ENCODE assay signal across 21 cellular contexts in the genomic region with DNA sequence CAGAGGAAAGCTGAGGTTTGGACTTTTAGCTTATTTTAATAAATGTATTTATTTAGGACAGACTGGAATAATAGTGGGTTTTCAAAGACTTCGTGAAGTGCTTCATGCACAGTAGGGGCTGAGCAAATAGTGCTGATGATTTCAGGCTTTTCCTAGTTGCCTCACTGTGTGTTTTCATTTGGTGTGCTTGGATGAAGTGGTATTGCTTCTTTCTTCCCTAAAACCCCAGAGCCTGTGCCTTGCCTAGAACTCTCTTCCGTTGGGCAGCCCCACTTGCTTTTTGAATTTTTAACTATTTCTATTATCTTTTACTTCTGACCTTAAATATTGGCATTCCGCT.
"Had no signal": no experiment of that assay in that cellular context is flagged by ENCODE, and none has a peak within 500 bp of the region (broad histone marks: within the 10 kb centered on the region; RNA-seq: fewer than 3 reads in every experiment).

No MANE protein-coding gene starts in this region.

- H3K4me3 Mint-ChIP-seq: activated CD4-positive, alpha-beta T cell treated with anti-CD3 and anti-CD28 coated beads, Interleukin-2, amount 10 ng/mL, durations not matched to agents 7 days and 5 days; activated naive CD8-positive, alpha-beta T cell treated with anti-CD3 and anti-CD28 coated beads, Interleukin-2, amount 10 ng/mL, durations not matched to agents 7 days and 5 days; activated T-helper 1 cell treated with anti-CD3 and anti-CD28 coated beads, Interleukin-12 subunit alpha, Interleukin-12 subunit beta, Interleukin-2, Interleukin-4 antibody, amounts not matched to agents 30 ng/mL and 10 ng/mL and 1 ng/mL, durations not matched to agents 14 hours and 24 hours and 36 hours; endodermal cell; immature natural killer cell; naive thymus-derived CD8-positive, alpha-beta T cell; WTC11 had no signal

- H3K9me3 Mint-ChIP-seq: activated naive CD8-positive, alpha-beta T cell treated with anti-CD3 and anti-CD28 coated beads, Interleukin-2, amount 10 ng/mL, durations not matched to agents 7 days and 5 days; activated T-helper 1 cell treated with anti-CD3 and anti-CD28 coated beads, Interleukin-12 subunit alpha, Interleukin-12 subunit beta, Interleukin-2, Interleukin-4 antibody, amounts not matched to agents 30 ng/mL and 10 ng/mL and 1 ng/mL, durations not matched to agents 14 hours and 24 hours and 36 hours; endodermal cell; immature natural killer cell; naive thymus-derived CD8-positive, alpha-beta T cell; WTC11 had no signal

- H3K36me3 Mint-ChIP-seq: WTC11 had no signal

- H3K27ac ChIP-seq: brain microvascular endothelial cell, gastrocnemius medialis, heart left ventricle, neutrophil, tibial nerve had no signal

- H3K9me3 ChIP-seq: gastrocnemius medialis, heart left ventricle, mucosa of descending colon, neutrophil, tibial nerve had no signal

- H3K27ac Mint-ChIP-seq: activated CD4-positive, alpha-beta T cell treated with anti-CD3 and anti-CD28 coated beads, Interleukin-2, amount 10 ng/mL, durations not matched to agents 7 days and 5 days; activated naive CD8-positive, alpha-beta T cell treated with anti-CD3 and anti-CD28 coated beads, Interleukin-2, amount 10 ng/mL, durations not matched to agents 7 days and 5 days; endodermal cell; immature natural killer cell; naive thymus-derived CD8-positive, alpha-beta T cell; WTC11 had no signal

- H3K27me3 Mint-ChIP-seq: activated CD4-positive, alpha-beta T cell treated with anti-CD3 and anti-CD28 coated beads, Interleukin-2, amount 10 ng/mL, durations not matched to agents 7 days and 5 days; activated naive CD8-positive, alpha-beta T cell treated with anti-CD3 and anti-CD28 coated beads, Interleukin-2, amount 10 ng/mL, durations not matched to agents 7 days and 5 days; naive thymus-derived CD8-positive, alpha-beta T cell had no signal

- H3K4me1 ChIP-seq: gastrocnemius medialis, heart left ventricle, tibial nerve had no signal

- H3K27me3 ChIP-seq: brain microvascular endothelial cell, gastrocnemius medialis, heart left ventricle, neutrophil, tibial nerve had no signal

- H3K4me3 ChIP-seq: gastrocnemius medialis, heart left ventricle, mucosa of descending colon, tibial nerve had no signal

- DNase-seq: activated CD4-positive, alpha-beta T cell treated with anti-CD3 and anti-CD28 coated beads, Interleukin-2, amount 10 ng/mL, durations not matched to agents 7 days and 5 days; activated CD8-positive, alpha-beta memory T cell treated with anti-CD3 and anti-CD28 coated beads, Interleukin-2, amount 50 U/mL, for 48 hours; activated naive CD8-positive, alpha-beta T cell treated with anti-CD3 and anti-CD28 coated beads, Interleukin-2, amount 10 ng/mL, durations not matched to agents 7 days and 5 days; anterior cingulate cortex; brain microvascular endothelial cell; cerebellar nuclear complex; endodermal cell; gastrocnemius medialis; heart left ventricle; immature natural killer cell; left cardiac atrium; mucosa of descending colon; naive thymus-derived CD8-positive, alpha-beta T cell; posterior cingulate gyrus; stimulated activated CD4-positive, alpha-beta T cell treated with anti-CD3 and anti-CD28 coated beads, Interleukin-2, amount 100 ng/mL, for 48 hours; stimulated activated naive CD4-positive, alpha-beta T cell; substantia nigra had no signal

- H3K36me3 ChIP-seq: brain microvascular endothelial cell, gastrocnemius medialis, neutrophil had no signal
